In the genomic region with DNA sequence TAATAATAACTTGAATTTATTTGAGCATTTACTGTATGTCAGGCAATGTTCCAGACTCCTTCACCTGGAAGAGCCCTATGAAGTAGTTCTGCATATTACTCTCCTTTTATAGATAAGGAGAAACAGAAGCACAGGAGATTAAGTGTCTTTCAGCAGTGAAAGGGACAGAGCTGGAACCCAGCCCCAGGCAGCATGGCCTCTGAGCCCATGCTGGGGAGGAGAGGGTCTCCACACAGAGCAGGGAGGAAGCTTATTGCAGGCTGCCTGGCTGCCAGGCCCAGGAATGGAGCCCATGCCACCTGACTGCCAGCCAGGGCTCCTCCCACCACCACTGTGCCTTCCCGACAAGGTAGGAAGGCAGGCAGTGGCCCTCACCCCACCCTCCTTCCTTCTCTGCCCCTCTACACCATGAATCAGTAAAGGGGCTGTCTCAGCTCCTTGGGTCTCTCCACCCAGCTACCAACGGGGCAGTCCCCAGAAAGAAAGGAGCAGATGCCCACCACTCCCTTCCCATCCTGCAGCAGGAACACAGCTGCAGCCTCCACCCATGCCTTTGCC, we compare ENCODE assay signal across 1 cellular context.
TF ChIP-seq lines count a peak whose summit lies in the region.

No MANE protein-coding gene starts in this region.

TF ChIP-seq in GM12878, 131 proteins besides CTCF, POLR2A, EP300 and RAD21:
- TF ChIP-seq CBX3 (IDR thresholded peaks at IDR 0.05; ENCODE audit: borderline replicate concordance, low read depth), result no peak
- TF ChIP-seq POLR2AphosphoS2 (IDR thresholded peaks at IDR 0.05; ENCODE audit: low read depth, low read length), result peak; percentile 50; the same call in 1 of the 2 replicates
